Comparison of ENCODE assay signal across 1 cellular context in the genomic region with DNA sequence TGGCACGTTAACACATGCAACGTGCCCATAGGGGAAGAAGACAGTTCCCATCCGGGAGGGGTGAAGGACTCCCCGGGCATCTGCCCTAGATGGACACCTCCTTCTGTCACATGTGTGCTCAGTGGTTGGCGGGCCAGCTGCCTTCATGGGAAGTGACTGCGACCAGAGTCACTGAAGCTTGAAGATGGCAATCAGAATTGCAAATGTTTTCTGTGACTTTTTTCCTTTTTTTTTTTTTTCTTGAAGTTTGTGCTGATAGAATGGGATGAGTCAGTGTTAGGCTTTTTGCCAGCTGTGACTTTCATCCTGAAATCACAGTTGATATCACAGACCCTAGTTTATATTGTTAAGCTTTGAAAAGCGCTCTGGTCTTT.
TF ChIP-seq lines count a peak whose summit lies in the region.

No MANE protein-coding gene starts in this region.

TF ChIP-seq in GM12878, 131 proteins besides CTCF, POLR2A, EP300 and RAD21 (continued from another document):
- TF ChIP-seq PAX5 (IDR thresholded peaks at IDR 0.05; ENCODE audit: borderline replicate concordance, low read depth, low read length) (peak; percentile 53; the same call in 1 of the 2 replicates), SMARCA5 (IDR thresholded peaks at IDR 0.05) (no peak), BHLHE40 (IDR thresholded peaks at IDR 0.05; ENCODE audit: borderline replicate concordance in 1 of 2, low read depth in 2 of 2, low read length in 1 of 2) (peak in 1 of 2 experiments; percentile 33; a peak in 1 of 4 replicates), CEBPB (IDR thresholded peaks at IDR 0.05; ENCODE audit: borderline replicate concordance in 1 of 2, low read depth in 2 of 2, low read length in 2 of 2) (no peak), ZNF622 (IDR thresholded peaks at IDR 0.05) (no peak)
- TF ChIP-seq, protein P1, sequence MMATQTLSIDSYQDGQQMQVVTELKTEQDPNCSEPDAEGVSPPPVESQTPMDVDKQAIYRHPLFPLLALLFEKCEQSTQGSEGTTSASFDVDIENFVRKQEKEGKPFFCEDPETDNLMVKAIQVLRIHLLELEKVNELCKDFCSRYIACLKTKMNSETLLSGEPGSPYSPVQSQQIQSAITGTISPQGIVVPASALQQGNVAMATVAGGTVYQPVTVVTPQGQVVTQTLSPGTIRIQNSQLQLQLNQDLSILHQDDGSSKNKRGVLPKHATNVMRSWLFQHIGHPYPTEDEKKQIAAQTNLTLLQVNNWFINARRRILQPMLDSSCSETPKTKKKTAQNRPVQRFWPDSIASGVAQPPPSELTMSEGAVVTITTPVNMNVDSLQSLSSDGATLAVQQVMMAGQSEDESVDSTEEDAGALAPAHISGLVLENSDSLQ (IDR thresholded peaks at IDR 0.05), result peak; percentile 37; the same call in 1 of the 2 replicates
